In genomic region chr3:54344601-54345216, GRCh38 we compare ENCODE assay signal across 18 cellular contexts.
A peak's percentile ranks its signal among the peaks of the same experiment; 100 is the strongest.
DNase-seq lines count a peak whose midpoint lies in the region; ATAC-seq, FAIRE-seq and TF ChIP-seq lines count a peak whose summit lies in the region.
"Had no signal": no experiment of that assay in that cellular context is flagged by ENCODE, and none has a peak within 500 bp of the region (broad histone marks: within the 10 kb centered on the region; RNA-seq: fewer than 3 reads in every experiment).

No MANE protein-coding gene starts in this region.

- no peaks in the 10 kb centered on the region for H3K79me2 ChIP-seq in H1 (ENCODE audit: control insufficient read depth in 1 of 2, insufficient read depth in 2 of 2, low read length in 2 of 2)

- H3K27me3 Mint-ChIP-seq in mesothelial cell of epicardium (ENCODE audit: low read depth), result peaks cover 6% of the 10 kb centered on the region

- H3K79me1 ChIP-seq in H1 (ENCODE audit: low read depth, low read length), result no peaks in the 10 kb centered on the region

- H4K5ac ChIP-seq in H1 (ENCODE audit: insufficient read length, low read depth, low read length), result no peak overlapping the region

- no peak overlapping the region for H2BK5ac ChIP-seq in H1 (ENCODE audit: low read depth, low read length)

- peak overlapping the region; percentile 84; the same call in 1 of the 2 replicates for H2BK20ac ChIP-seq in H1 (ENCODE audit: low read length)

- H3K4me3 ChIP-seq in HAP-1 (no peak overlapping the region), H1 (ENCODE audit: extremely low read depth in 1 of 4, insufficient read depth in 2 of 4, low read depth in 3 of 4, low read length in 4 of 4) (no peak overlapping the region), right atrium auricular region (no peak overlapping the region)
- H3K4me3 ChIP-seq: BLaER1 treated with 17β-estradiol and CSF1 and Interleukin-3, amounts not matched to agents 10 nM and 100 nM; PC-9; SJCRH30 had no signal

- no peak overlapping the region for H3K56ac ChIP-seq in H1 (replicated peaks; ENCODE audit: insufficient read length, low read depth, low read length)

- POLR2A ChIA-PET in H1 (lab: Charles Lee; ENCODE audit: partially characterized antibody), result no interaction called here

- no peak for ATAC-seq in HG02642 (IDR thresholded peaks at IDR 0.05; ENCODE audit: poor library complexity, unreplicated experiment)
- ATAC-seq: CD8-positive, alpha-beta T cell; HCT116 had no signal

- H2BK15ac ChIP-seq in H1 (ENCODE audit: low read length), result no peak overlapping the region

- no peak overlapping the region for H3K4me3 Mint-ChIP-seq in mesothelial cell of epicardium
- H3K4me3 Mint-ChIP-seq: CD8-positive, alpha-beta T cell had no signal

- H3K27me3 ChIP-seq in HAP-1 (ENCODE audit: low read depth) (no peaks in the 10 kb centered on the region; the same call in 1 of the 2 replicates), H1 (replicated peaks in 1 of 4; ENCODE audit: control insufficient read depth in 3 of 4, extremely low read depth in 1 of 4, insufficient read depth in 3 of 4, low read length in 3 of 4) (no peaks in the 10 kb centered on the region), right atrium auricular region (no peaks in the 10 kb centered on the region)
- H3K27me3 ChIP-seq: BLaER1 treated with 17β-estradiol and CSF1 and Interleukin-3, amounts not matched to agents 10 nM and 100 nM; SJCRH30 had no signal

- no peak overlapping the region for H3K4ac ChIP-seq in H1 (replicated peaks; ENCODE audit: insufficient read length, low read depth, low read length)

- H3K4me1 Mint-ChIP-seq in mesothelial cell of epicardium, result peaks cover 56% of the 10 kb centered on the region

- H2AFZ ChIP-seq in H1 (ENCODE audit: low read length), result no peak overlapping the region
- H2AFZ ChIP-seq: PC-9 had no signal

- TF ChIP-seq RAD21 in H1 (IDR thresholded peaks at IDR 0.05 in 1 of 2, conservative IDR thresholded peaks at IDR 0.05 in 1 of 2; ENCODE audit: low read depth in 2 of 2, low read length in 2 of 2), result no peak

- H3K36me3 ChIP-seq in HAP-1 (replicated peaks) (no peaks in the 10 kb centered on the region), H1 (ENCODE audit: control insufficient read depth in 2 of 4, insufficient read depth in 4 of 4, low read length in 3 of 4) (no peaks in the 10 kb centered on the region), right atrium auricular region (no peaks in the 10 kb centered on the region)
- H3K36me3 ChIP-seq: BLaER1 treated with 17β-estradiol and CSF1 and Interleukin-3, amounts not matched to agents 10 nM and 100 nM; SJCRH30 had no signal

- no peak overlapping the region for H2BK120ac ChIP-seq in H1 (replicated peaks; ENCODE audit: low read depth, low read length)

- H3K4me1 ChIP-seq in HAP-1 (peaks cover 22% of the 10 kb centered on the region), H1 (replicated peaks in 1 of 4; ENCODE audit: control insufficient read depth in 3 of 4, insufficient read depth in 4 of 4, low read length in 3 of 4) (peaks cover 1 to 10% (median 4%) of the 10 kb centered on the region in 4 experiments; a peak in 4 of 7 replicates), right atrium auricular region (peaks cover 0 to 5% of the 10 kb centered on the region in 2 donors)
- H3K4me1 ChIP-seq: SJCRH30 had no signal

- no peak overlapping the region for H3K14ac ChIP-seq in H1 (ENCODE audit: insufficient read length)

- H3K27ac ChIP-seq in H1 (ENCODE audit: low read depth, low read length) (no peak overlapping the region), right atrium auricular region (no peak overlapping the region)
- H3K27ac ChIP-seq: BLaER1 treated with 17β-estradiol and CSF1 and Interleukin-3, amounts not matched to agents 10 nM and 100 nM; PC-9; SJCRH30 had no signal

- no peak for TF ChIP-seq EP300 in H1 (IDR thresholded peaks at IDR 0.05; ENCODE audit: borderline replicate concordance in 1 of 2, low read depth in 2 of 2, low read length in 2 of 2)

- H4K91ac ChIP-seq in H1 (replicated peaks; ENCODE audit: insufficient read length, low read length), result no peak overlapping the region

- no peaks in the 10 kb centered on the region for H3K9me3 Mint-ChIP-seq in mesothelial cell of epicardium
- H3K9me3 Mint-ChIP-seq: CD8-positive, alpha-beta T cell had no signal

- no peak overlapping the region for H2AK5ac ChIP-seq in H1 (ENCODE audit: low read depth, low read length)

- peak overlapping the region; percentile 77 for H3K27ac Mint-ChIP-seq in mesothelial cell of epicardium
- H3K27ac Mint-ChIP-seq: CD8-positive, alpha-beta T cell had no signal

- no peaks in the 10 kb centered on the region for H3K36me3 Mint-ChIP-seq in mesothelial cell of epicardium
- H3K36me3 Mint-ChIP-seq: CD8-positive, alpha-beta T cell had no signal

- H3K9me3 ChIP-seq in HAP-1, result no peaks in the 10 kb centered on the region
- no peaks in the 10 kb centered on the region for H3K9me3 ChIP-seq in H1 (ENCODE audit: insufficient read depth in 2 of 2, low read depth in 1 of 2, low read length in 1 of 2)
- H3K9me3 ChIP-seq in right atrium auricular region, result no peaks in the 10 kb centered on the region
- H3K9me3 ChIP-seq: BLaER1 treated with 17β-estradiol and CSF1 and Interleukin-3, amounts not matched to agents 10 nM and 100 nM; SJCRH30 had no signal

- no peak for TF ChIP-seq POLR2A in H1 (IDR thresholded peaks at IDR 0.05; ENCODE audit: control extremely low read depth in 1 of 2, low read depth in 2 of 2, low read length in 2 of 2)
- TF ChIP-seq POLR2A in GM12892 (IDR thresholded peaks at IDR 0.05; ENCODE audit: low read depth, low read length), result no peak

- no peak overlapping the region for H4K8ac ChIP-seq in H1 (ENCODE audit: extremely low read depth, insufficient read depth, low read length)

- peak overlapping the region; percentile 76; the same call in 1 of the 2 replicates for H2BK12ac ChIP-seq in H1 (ENCODE audit: low read depth, low read length)

- H3K23ac ChIP-seq in H1 (ENCODE audit: insufficient read length), result no peak overlapping the region

- H4K20me1 ChIP-seq in H1 (replicated peaks in 1 of 2; ENCODE audit: control insufficient read depth in 1 of 2, insufficient read depth in 2 of 2, low read length in 2 of 2), result no peaks in the 10 kb centered on the region
- H4K20me1 ChIP-seq: BLaER1 treated with 17β-estradiol and CSF1 and Interleukin-3, amounts not matched to agents 10 nM and 100 nM had no signal

- H3K9ac ChIP-seq in H1 (replicated peaks in 1 of 4; ENCODE audit: extremely low read depth in 1 of 4, low read depth in 3 of 4, low read length in 3 of 4), result no peak overlapping the region
- H3K9ac ChIP-seq: BLaER1 treated with 17β-estradiol and CSF1 and Interleukin-3, amounts not matched to agents 10 nM and 100 nM had no signal

- CTCF ChIA-PET in H1 (lab: Charles Lee; ENCODE audit: partially characterized antibody), result interaction anchor here (0.6 to 1.3 kb wide), 3 partner anchors 26 to 89 kb away, joined by 3 to 4 read pairs (median 3); no protein-coding TSS in a partner anchor

- no peaks in the 10 kb centered on the region; the same call in 1 of the 2 replicates for H3K23me2 ChIP-seq in H1 (ENCODE audit: low read depth, low read length)

- in situ Hi-C loops in HAP-1 (cut with MboI; ENCODE audit: low sequenced_read_pairs), result no loop called here

- DNase-seq in HAP-1 (ENCODE audit: low spot score in 2 of 2) (peak; percentile 89 to 95), H1 (ENCODE audit: low read depth in 1 of 2, low spot score in 2 of 2) (no peak), mesothelial cell of epicardium (ENCODE audit: low spot score in 2 of 2, unreplicated experiment in 2 of 2) (no peak), NCI-H2171 treated with DMSO at 0.1 percent for 48 hours (lab: John Stamatoyannopoulos, UW) (no peak), right atrium auricular region (ENCODE audit: low spot score) (no peak), GM12892 (ENCODE audit: insufficient read length) (no peak)
- DNase-seq: Calu3; CD8-positive, alpha-beta T cell; KBM-7; NCI-H1105; NCI-H1694 treated with DMSO at 0.1 percent for 48 hours; NCI-H510A; NCI-H774; PC-9; SJCRH30 had no signal

- H3K4me2 ChIP-seq in H1 (ENCODE audit: insufficient read depth in 1 of 2, low read depth in 2 of 2, low read length in 2 of 2), result no peak overlapping the region
- H3K4me2 ChIP-seq: PC-9 had no signal

- H3K18ac ChIP-seq in H1 (ENCODE audit: extremely low read depth, low read length), result 0 out of 2 replicates have a peak overlapping the region, but pooled peaks have one; percentile 38

- FAIRE-seq in H1 (lab: Jason Lieb, UNC), result no peak
- no peak for FAIRE-seq in GM12892 (lab: Jason Lieb, UNC)

- WGBS in H1 (ENCODE audit: extremely low coverage in 1 of 2, insufficient coverage in 1 of 2, insufficient read length in 1 of 2, insufficient replicate concordance in 2 of 2, low coverage in 1 of 2, low lambda C conversion rate in 2 of 2, missing lambda C conversion rate in 1 of 2), 2 experiments, result 63% methylated on average over 8 of the region's 8 CpGs; no CpG with 5 or more reads in 1 of the 2 experiments

- TF ChIP-seq CTCF in H1 (IDR thresholded peaks at IDR 0.05; ENCODE audit: control extremely low read depth in 1 of 3, insufficient read depth in 1 of 3, low read depth in 1 of 3, low read length in 3 of 3) (no peak), mesothelial cell of epicardium (IDR thresholded peaks at IDR 0.05; ENCODE audit: unreplicated experiment) (no peak), right atrium auricular region (IDR thresholded peaks at IDR 0.05) (no peak)

TF ChIP-seq in H1, 55 proteins besides CTCF, POLR2A, EP300 and RAD21:
- no peak for TF ChIP-seq HDAC2 (IDR thresholded peaks at IDR 0.05; ENCODE audit: borderline replicate concordance in 1 of 2, low read depth in 2 of 2, low read length in 2 of 2)
- TF ChIP-seq YY1 (IDR thresholded peaks at IDR 0.05; ENCODE audit: low read depth, low read length), result peak; percentile 85; the same call in 1 of the 2 replicates

Comparison
In these comparisons a context has a peak if more than half of its experiments do, and no peak if none do; other contexts are left out.
1. DNase-seq: peak in HAP-1 (2 of 2); none in H1 (0 of 2), mesothelial cell of epicardium (0 of 2), NCI-H2171 treated with DMSO at 0.1 percent for 48 hours (single experiment), right atrium auricular region (single experiment) and GM12892 (single experiment).